In genomic region chr16:2907089-2907735, GRCh38 we compare ENCODE assay signal across 9 cellular contexts. TPM values are rescaled to one million over a fixed set of nuclear protein-coding genes. Genes with fewer than 3 reads are reported as not detected.
DNase-seq lines count a peak whose midpoint lies in the region; ATAC-seq and TF ChIP-seq lines count a peak whose summit lies in the region.
"Not testable (repeated sequence)": the region's sequence is repeated elsewhere in the genome, so short reads cannot be mapped to it uniquely, and the experiment has no call there.
"Had no signal": no experiment of that assay in that cellular context is flagged by ENCODE, and none has a peak within 500 bp of the region (broad histone marks: within the 10 kb centered on the region; RNA-seq: fewer than 3 reads in every experiment).

No MANE protein-coding gene starts in this region.

- H3K4me1 Mint-ChIP-seq in CD4-positive, CD25-positive, alpha-beta regulatory T cell, result peaks cover 3 to 39% (median 22%) of the 10 kb centered on the region in 4 donors

- intact Hi-C loops in ascending aorta (cut with DNase I), result loop anchor here (5.0 to 10.0 kb wide), 2 partner anchors 155 to 248 kb away; partner anchors contain the start of gene SRRM2
- intact Hi-C loops in mucosa of descending colon (cut with DNase I, micrococcal nuclease), result not testable (repeated sequence)

- H3K4me3 ChIP-seq in CD4-positive, CD25-positive, alpha-beta regulatory T cell (ENCODE audit: low read depth, low read length); ascending aorta; fibroblast of villous mesenchyme (ENCODE audit: low read depth, low read length); mucosa of descending colon: not testable (repeated sequence)

- peak overlapping the region; percentile 5 for H3K27ac ChIP-seq in CD4-positive, CD25-positive, alpha-beta regulatory T cell (ENCODE audit: insufficient read depth, low read length, poor library complexity, severe bottlenecking)
- peak overlapping the region in 1 of 2 donors; percentile 64 for H3K27ac ChIP-seq in ascending aorta

- peak; percentile 39 to 53 (median 43) for DNase-seq in CD4-positive, CD25-positive, alpha-beta regulatory T cell
- DNase-seq in HK-2 (ENCODE audit: unreplicated experiment) (peak; percentile 48), NCI-H82 (lab: John Stamatoyannopoulos, UW) (peak; percentile 75), ascending aorta (ENCODE audit: low spot score in 2 of 2) (peak in 1 of 2 donors; percentile 81), fibroblast of villous mesenchyme (ENCODE audit: low read depth) (peak; percentile 47), mucosa of descending colon (peak in 2 of 3 donors; percentile 39 to 62)
- peak; percentile 24 for DNase-seq in activated CD4-positive, alpha-beta T cell treated with anti-CD3 and anti-CD28 coated beads for 1 hour
- peak; percentile 32 for DNase-seq in stimulated activated CD8-positive, alpha-beta memory T cell treated with anti-CD3 and anti-CD28 coated beads, Interleukin-12 subunit alpha, Interleukin-12 subunit beta, amount 100 ng/mL, for 1 hour (ENCODE audit: low read depth)

- H3K27me3 ChIP-seq in CD4-positive, CD25-positive, alpha-beta regulatory T cell (ENCODE audit: control insufficient read depth, insufficient read depth, low read length); ascending aorta: not testable (repeated sequence)

- not testable (repeated sequence) for ATAC-seq in CD4-positive, CD25-positive, alpha-beta regulatory T cell (ENCODE audit: low read depth in 2 of 2); mucosa of descending colon

- H3K27me3 Mint-ChIP-seq in CD4-positive, CD25-positive, alpha-beta regulatory T cell, result not testable (repeated sequence)

- peak overlapping the region in 2 of 4 donors; percentile 51 to 95 for H3K4me3 Mint-ChIP-seq in CD4-positive, CD25-positive, alpha-beta regulatory T cell

- H3K9me3 Mint-ChIP-seq in CD4-positive, CD25-positive, alpha-beta regulatory T cell, result not testable (repeated sequence)

- H3K27ac Mint-ChIP-seq in CD4-positive, CD25-positive, alpha-beta regulatory T cell, result peak overlapping the region in 1 of 3 donors; percentile 20

- H3K4me1 ChIP-seq in CD4-positive, CD25-positive, alpha-beta regulatory T cell (ENCODE audit: control insufficient read depth, insufficient read depth, low read length, poor library complexity, severe bottlenecking), result peaks cover 34% of the 10 kb centered on the region
- H3K4me1 ChIP-seq in ascending aorta, result peaks cover 0 to 15% of the 10 kb centered on the region in 2 donors
- not testable (repeated sequence) for H3K4me1 ChIP-seq in mucosa of descending colon (ENCODE audit: low read depth)

- TF ChIP-seq CTCF in ascending aorta (IDR thresholded peaks at IDR 0.05) (peak; percentile 27 to 76 (median 66)), fibroblast of villous mesenchyme (IDR thresholded peaks at IDR 0.05; ENCODE audit: insufficient read depth, low read depth, low read length) (peak; percentile 51)
- TF ChIP-seq CTCF in mucosa of descending colon (IDR thresholded peaks at IDR 0.05), result not testable (repeated sequence)

- not testable (repeated sequence) for H3K36me3 Mint-ChIP-seq in CD4-positive, CD25-positive, alpha-beta regulatory T cell

- not testable (repeated sequence) for H3K36me3 ChIP-seq in CD4-positive, CD25-positive, alpha-beta regulatory T cell (ENCODE audit: control insufficient read depth, insufficient read depth, low read length); ascending aorta; mucosa of descending colon (ENCODE audit: low read depth)

- not testable (repeated sequence) for H3K9me3 ChIP-seq in CD4-positive, CD25-positive, alpha-beta regulatory T cell (ENCODE audit: control insufficient read depth in 2 of 2, low read length in 2 of 2); ascending aorta; mucosa of descending colon

RNA-seq across cellular contexts. Expression of gene FLYWCH1, which starts 4.5 kb away (rescaled TPM):
- total RNA-seq in CD4-positive, CD25-positive, alpha-beta regulatory T cell, result 74.8 TPM
- polyA plus RNA-seq in CD4-positive, CD25-positive, alpha-beta regulatory T cell, result 10 to 100 TPM in 3 of 4 donors, 1 to 10 TPM in 1; 6.6 to 13.7 (median 12.7) TPM
- total RNA-seq in ascending aorta, result 74.3 TPM
- 25.9 and 28.3 TPM in 2 replicates for total RNA-seq in fibroblast of villous mesenchyme
- 10 to 100 TPM; 26.6 to 46.0 (median 34.3) TPM for total RNA-seq in mucosa of descending colon

RNA-seq across cellular contexts. Expression of gene FLYWCH2, which starts 24.2 kb away (rescaled TPM):
- 12.8 TPM for total RNA-seq in CD4-positive, CD25-positive, alpha-beta regulatory T cell
- polyA plus RNA-seq in CD4-positive, CD25-positive, alpha-beta regulatory T cell, result 10 to 100 TPM; 14.8 to 27.1 (median 18.3) TPM
- total RNA-seq in ascending aorta (109 TPM), fibroblast of villous mesenchyme (47.1 and 62.5 TPM in 2 replicates), mucosa of descending colon (10 to 100 TPM; 23.3 to 26.9 (median 25.3) TPM)

RNA-seq across cellular contexts. Expression of gene PRSS22, which starts 49.2 kb away (rescaled TPM):
- not detected for total RNA-seq in CD4-positive, CD25-positive, alpha-beta regulatory T cell
- polyA plus RNA-seq in CD4-positive, CD25-positive, alpha-beta regulatory T cell, result not detected
- not detected for total RNA-seq in ascending aorta
- total RNA-seq in fibroblast of villous mesenchyme, result not detected in 2 replicates
- total RNA-seq in mucosa of descending colon, result 10 to 100 TPM in 1 of 3 donors, 1 to 10 TPM in 2; 1.6 to 29.0 (median 1.9) TPM
- total RNA-seq: T-helper 1 cell treated with Interleukin-12 subunit alpha and Interleukin-12 subunit beta and Interleukin-4 antibody, amounts not matched to agents 30 ng/mL and 1 ng/mL, for 36 hours had no signal

RNA-seq across cellular contexts. Expression of gene KREMEN2, which starts 56.9 kb away (rescaled TPM):
- total RNA-seq in CD4-positive, CD25-positive, alpha-beta regulatory T cell, result not detected
- polyA plus RNA-seq in CD4-positive, CD25-positive, alpha-beta regulatory T cell, result not detected
- not detected for total RNA-seq in ascending aorta
- under 0.01 TPM in 1 of 2 replicates, not detected in the other for total RNA-seq in fibroblast of villous mesenchyme
- total RNA-seq in mucosa of descending colon, result 1 to 10 TPM in 2 of 3 donors, under 1 TPM in 1; 0.22 to 1.7 (median 1.3) TPM
- total RNA-seq: T-helper 1 cell treated with Interleukin-12 subunit alpha and Interleukin-12 subunit beta and Interleukin-4 antibody, amounts not matched to agents 30 ng/mL and 1 ng/mL, for 36 hours had no signal
